8 cellular contexts compared by ENCODE assay signal in the genomic region with DNA sequence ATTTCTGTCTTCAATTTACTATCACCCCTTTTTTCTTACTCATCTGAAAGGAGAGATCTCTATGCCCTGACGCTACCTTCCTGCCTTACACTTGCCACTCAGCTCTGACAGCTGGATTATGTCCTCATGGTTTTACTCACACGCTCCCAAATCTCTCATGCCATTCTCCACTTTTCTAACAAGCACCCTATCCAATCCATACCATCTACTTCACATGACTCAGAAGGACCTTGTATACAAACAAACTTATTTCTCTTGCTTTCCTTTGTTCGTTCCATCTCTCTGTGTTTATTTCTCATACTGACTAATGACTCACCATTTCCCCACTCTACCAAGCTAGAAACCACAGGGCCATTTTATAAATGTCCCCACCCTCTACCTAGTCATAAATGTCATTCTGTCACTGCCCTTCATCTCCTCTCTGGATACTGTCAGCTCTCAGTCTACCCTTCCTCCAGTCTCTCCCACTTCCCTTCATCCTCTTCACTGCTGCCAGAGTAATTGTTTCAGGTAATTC.
DNase-seq lines count a peak whose midpoint lies in the region; ATAC-seq, FAIRE-seq and TF ChIP-seq lines count a peak whose summit lies in the region.

No MANE protein-coding gene starts in this region.

- CTCF ChIA-PET in GM12878 (lab: Yijun Ruan, JAX): interaction anchor here (0.9 to 1.0 kb wide), 2 partner anchors 149 to 161 kb away, joined by 3 to 4 read pairs; no protein-coding TSS in a partner anchor

- peak overlapping the region; percentile 39; the same call in 1 of the 2 replicates for H3K27ac ChIP-seq in GM12878 (ENCODE audit: control insufficient read depth, insufficient read depth)

- no peak for TF ChIP-seq CTCF in GM12878 (IDR thresholded peaks at IDR 0.05 in 2 of 3, conservative IDR thresholded peaks at IDR 0.05 in 1 of 3; ENCODE audit: control insufficient read depth in 2 of 3, extremely low read depth in 1 of 3, insufficient read depth in 1 of 3, low read depth in 3 of 3, low read length in 3 of 3)

- no peak overlapping the region for H3K9ac ChIP-seq in GM12878 (ENCODE audit: control insufficient read depth, insufficient read depth, low read length)

- H3K79me2 ChIP-seq in GM12878 (ENCODE audit: control insufficient read depth, insufficient read depth, low read length): no peaks in the 10 kb centered on the region

- 32% methylated on average over 3 of the region's 3 CpGs for WGBS in GM12878 (ENCODE audit: insufficient coverage, insufficient replicate concordance, low lambda C conversion rate, missing lambda C conversion rate)

- POLR2A ChIA-PET in GM12878 (lab: Charles Lee): interaction anchor here (0.7 kb wide), 2 partner anchors 83 to 1178 kb away, joined by 4 to 6 read pairs; no protein-coding TSS in a partner anchor

- H3K9me3 ChIP-seq in GM12878 (replicated peaks; ENCODE audit: control insufficient read depth, insufficient read depth, low read length): peaks cover 3% of the 10 kb centered on the region; the same call in 2 of the 3 replicates

- H3K4me3 ChIP-seq in GM12878: no peak overlapping the region

- RAD21 ChIA-PET in GM12878 (lab: Charles Lee; ENCODE audit: unreplicated experiment): no interaction called here

- H3K27me3 ChIP-seq in GM12878 (replicated peaks in 1 of 2; ENCODE audit: control insufficient read depth in 2 of 2, insufficient read depth in 2 of 2, low read length in 1 of 2): no peaks in the 10 kb centered on the region

- no peak for TF ChIP-seq POLR2A in GM12878 (IDR thresholded peaks at IDR 0.05; ENCODE audit: low read depth, low read length)

- H4K20me1 ChIP-seq in GM12878 (ENCODE audit: control insufficient read depth, insufficient read depth): no peaks in the 10 kb centered on the region

- no TSS peak for BruUV-seq in GM12878 (replicated peaks; lab: Mats Ljungman, UMichigan)

- SMC1A ChIA-PET in GM12878 (lab: Charles Lee; ENCODE audit: uncharacterized antibody, unreplicated experiment): no interaction called here

- peaks cover 9 to 37% of the 10 kb centered on the region in 2 experiments for H3K36me3 ChIP-seq in GM12878 (ENCODE audit: control insufficient read depth in 2 of 2, insufficient read depth in 2 of 2, low read length in 1 of 2)

- FAIRE-seq in GM12878 (lab: Jason Lieb, UNC): peak; percentile 27

- ATAC-seq in GM18870 (IDR thresholded peaks at IDR 0.05; ENCODE audit: unreplicated experiment) (peak; percentile 82), HG03432 (IDR thresholded peaks at IDR 0.05; ENCODE audit: unreplicated experiment) (peak; percentile 89), GM12878 (peak; percentile 61), GM19035 (IDR thresholded peaks at IDR 0.05; ENCODE audit: unreplicated experiment) (no peak)

- DNase-seq in ACHN (peak; percentile 6), GM12878 (ENCODE audit: low read depth, low spot score) (peak; percentile 20), cardiac septum (ENCODE audit: low spot score) (no peak), DMS153 treated with DMSO at 0.1 percent for 48 hours (lab: John Stamatoyannopoulos, UW; ENCODE audit: unreplicated experiment) (no peak)
- no peak for DNase-seq in NK-92 treated with Interleukin-12 subunit alpha and Interleukin-12 subunit beta, amount 100 ng/mL, for 24 hours (lab: John Stamatoyannopoulos, UW)

- intact Hi-C loops in GM12878 (cut with micrococcal nuclease; ENCODE audit: unreplicated experiment) (no loop called here), cardiac septum (cut with DNase I) (no loop called here)

- in situ Hi-C loops in ACHN (cut with HindIII; ENCODE audit: low pct_ligation_motif_present, low pct_unique_long_range_greater_than_20kb, low sequenced_read_pairs) (no loop called here), GM12878 (cut with MboI) (no loop called here)

- no peak for TF ChIP-seq RAD21 in GM12878 (IDR thresholded peaks at IDR 0.05; ENCODE audit: insufficient read depth, low read depth, low read length)

- H3K4me2 ChIP-seq in GM12878 (ENCODE audit: control insufficient read depth, insufficient read depth): no peak overlapping the region

- peaks cover 9% of the 10 kb centered on the region for H3K4me1 ChIP-seq in GM12878 (ENCODE audit: control insufficient read depth, insufficient read depth, low read length)

- no peak overlapping the region for H2AFZ ChIP-seq in GM12878 (ENCODE audit: control insufficient read depth, low read depth, low read length)

- no peak for TF ChIP-seq EP300 in GM12878 (IDR thresholded peaks at IDR 0.05; ENCODE audit: borderline replicate concordance in 1 of 2, control insufficient read depth in 1 of 2, low read depth in 2 of 2, low read length in 2 of 2)

TF ChIP-seq in GM12878, 131 proteins besides CTCF, POLR2A, EP300 and RAD21 (continues in another document):
- TF ChIP-seq WRNIP1 (IDR thresholded peaks at IDR 0.05; ENCODE audit: borderline replicate concordance, low read depth, low read length): no peak
- TF ChIP-seq EGR1 (IDR thresholded peaks at IDR 0.05; ENCODE audit: borderline replicate concordance in 1 of 2, low read depth in 2 of 2, low read length in 2 of 2): no peak
- no peak for TF ChIP-seq GABPA (IDR thresholded peaks at IDR 0.05; ENCODE audit: low read depth)
- TF ChIP-seq ZSCAN29 (IDR thresholded peaks at IDR 0.05): no peak
- TF ChIP-seq, protein P1, sequence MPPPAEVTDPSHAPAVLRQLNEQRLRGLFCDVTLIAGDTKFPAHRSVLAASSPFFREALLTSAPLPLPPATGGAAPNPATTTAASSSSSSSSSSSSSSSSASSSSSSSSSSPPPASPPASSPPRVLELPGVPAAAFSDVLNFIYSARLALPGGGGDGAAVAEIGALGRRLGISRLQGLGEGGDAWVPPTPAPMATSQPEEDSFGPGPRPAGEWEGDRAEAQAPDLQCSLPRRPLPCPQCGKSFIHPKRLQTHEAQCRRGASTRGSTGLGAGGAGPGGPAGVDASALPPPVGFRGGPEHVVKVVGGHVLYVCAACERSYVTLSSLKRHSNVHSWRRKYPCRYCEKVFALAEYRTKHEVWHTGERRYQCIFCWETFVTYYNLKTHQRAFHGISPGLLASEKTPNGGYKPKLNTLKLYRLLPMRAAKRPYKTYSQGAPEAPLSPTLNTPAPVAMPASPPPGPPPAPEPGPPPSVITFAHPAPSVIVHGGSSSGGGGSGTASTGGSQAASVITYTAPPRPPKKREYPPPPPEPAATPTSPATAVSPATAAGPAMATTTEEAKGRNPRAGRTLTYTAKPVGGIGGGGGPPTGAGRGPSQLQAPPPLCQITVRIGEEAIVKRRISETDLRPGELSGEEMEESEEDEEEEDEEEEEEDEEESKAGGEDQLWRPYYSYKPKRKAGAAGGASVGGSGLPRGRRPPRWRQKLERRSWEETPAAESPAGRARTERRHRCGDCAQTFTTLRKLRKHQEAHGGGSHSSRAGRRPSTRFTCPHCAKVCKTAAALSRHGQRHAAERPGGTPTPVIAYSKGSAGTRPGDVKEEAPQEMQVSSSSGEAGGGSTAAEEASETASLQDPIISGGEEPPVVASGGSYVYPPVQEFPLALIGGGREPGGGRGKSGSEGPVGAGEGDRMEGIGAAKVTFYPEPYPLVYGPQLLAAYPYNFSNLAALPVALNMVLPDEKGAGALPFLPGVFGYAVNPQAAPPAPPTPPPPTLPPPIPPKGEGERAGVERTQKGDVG (CRISPR knock-in tag; IDR thresholded peaks at IDR 0.05): no peak
- TF ChIP-seq MEF2B (IDR thresholded peaks at IDR 0.05; ENCODE audit: partially characterized antibody, poor library complexity, severe bottlenecking): no peak
- TF ChIP-seq SMAD1 (IDR thresholded peaks at IDR 0.05; ENCODE audit: low read depth, partially characterized antibody): no peak
- no peak; the same call in 1 of the 2 replicates for TF ChIP-seq SPI1 (IDR thresholded peaks at IDR 0.05; ENCODE audit: borderline replicate concordance, insufficient read depth, low read depth, low read length)
- TF ChIP-seq, protein P2, sequence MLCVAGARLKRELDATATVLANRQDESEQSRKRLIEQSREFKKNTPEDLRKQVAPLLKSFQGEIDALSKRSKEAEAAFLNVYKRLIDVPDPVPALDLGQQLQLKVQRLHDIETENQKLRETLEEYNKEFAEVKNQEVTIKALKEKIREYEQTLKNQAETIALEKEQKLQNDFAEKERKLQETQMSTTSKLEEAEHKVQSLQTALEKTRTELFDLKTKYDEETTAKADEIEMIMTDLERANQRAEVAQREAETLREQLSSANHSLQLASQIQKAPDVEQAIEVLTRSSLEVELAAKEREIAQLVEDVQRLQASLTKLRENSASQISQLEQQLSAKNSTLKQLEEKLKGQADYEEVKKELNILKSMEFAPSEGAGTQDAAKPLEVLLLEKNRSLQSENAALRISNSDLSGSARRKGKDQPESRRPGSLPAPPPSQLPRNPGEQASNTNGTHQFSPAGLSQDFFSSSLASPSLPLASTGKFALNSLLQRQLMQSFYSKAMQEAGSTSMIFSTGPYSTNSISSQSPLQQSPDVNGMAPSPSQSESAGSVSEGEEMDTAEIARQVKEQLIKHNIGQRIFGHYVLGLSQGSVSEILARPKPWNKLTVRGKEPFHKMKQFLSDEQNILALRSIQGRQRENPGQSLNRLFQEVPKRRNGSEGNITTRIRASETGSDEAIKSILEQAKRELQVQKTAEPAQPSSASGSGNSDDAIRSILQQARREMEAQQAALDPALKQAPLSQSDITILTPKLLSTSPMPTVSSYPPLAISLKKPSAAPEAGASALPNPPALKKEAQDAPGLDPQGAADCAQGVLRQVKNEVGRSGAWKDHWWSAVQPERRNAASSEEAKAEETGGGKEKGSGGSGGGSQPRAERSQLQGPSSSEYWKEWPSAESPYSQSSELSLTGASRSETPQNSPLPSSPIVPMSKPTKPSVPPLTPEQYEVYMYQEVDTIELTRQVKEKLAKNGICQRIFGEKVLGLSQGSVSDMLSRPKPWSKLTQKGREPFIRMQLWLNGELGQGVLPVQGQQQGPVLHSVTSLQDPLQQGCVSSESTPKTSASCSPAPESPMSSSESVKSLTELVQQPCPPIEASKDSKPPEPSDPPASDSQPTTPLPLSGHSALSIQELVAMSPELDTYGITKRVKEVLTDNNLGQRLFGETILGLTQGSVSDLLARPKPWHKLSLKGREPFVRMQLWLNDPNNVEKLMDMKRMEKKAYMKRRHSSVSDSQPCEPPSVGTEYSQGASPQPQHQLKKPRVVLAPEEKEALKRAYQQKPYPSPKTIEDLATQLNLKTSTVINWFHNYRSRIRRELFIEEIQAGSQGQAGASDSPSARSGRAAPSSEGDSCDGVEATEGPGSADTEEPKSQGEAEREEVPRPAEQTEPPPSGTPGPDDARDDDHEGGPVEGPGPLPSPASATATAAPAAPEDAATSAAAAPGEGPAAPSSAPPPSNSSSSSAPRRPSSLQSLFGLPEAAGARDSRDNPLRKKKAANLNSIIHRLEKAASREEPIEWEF (IDR thresholded peaks at IDR 0.05; ENCODE audit: insufficient replicate concordance, low read depth, low read length): no peak
- 0 out of 2 replicates have a peak, but pooled peaks have one; percentile 31 for TF ChIP-seq YY1 (IDR thresholded peaks at IDR 0.05; ENCODE audit: low read depth, low read length)
- TF ChIP-seq JUNB (IDR thresholded peaks at IDR 0.05): peak; percentile 15; the same call in 1 of the 2 replicates

Comparison
In these comparisons a context has a peak if more than half of its experiments do, and no peak if none do; other contexts are left out.
1. DNase-seq: peak in ACHN (single experiment) and GM12878 (single experiment); none in NK-92 treated with Interleukin-12 subunit alpha and Interleukin-12 subunit beta, amount 100 ng/mL, for 24 hours (single experiment), cardiac septum (single experiment) and DMS153 treated with DMSO at 0.1 percent for 48 hours (single experiment).